Comparison of ENCODE assay signal across 15 cellular contexts in genomic region chr14:26589998-26590397, GRCh38. TPM values are rescaled to one million over a fixed set of nuclear protein-coding genes. Genes with fewer than 3 reads are reported as not detected.
"Had no signal": no experiment of that assay in that cellular context is flagged by ENCODE, and none has a peak within 500 bp of the region (broad histone marks: within the 10 kb centered on the region; RNA-seq: fewer than 3 reads in every experiment).

No MANE protein-coding gene starts in this region.

- H3K9me3 ChIP-seq: heart right ventricle, lower lobe of right lung, sigmoid colon, spleen, thyroid gland had no signal

- H3K36me3 ChIP-seq: brain microvascular endothelial cell, heart right ventricle, lower lobe of right lung, sigmoid colon, spleen, thyroid gland had no signal

- H3K4me1 ChIP-seq: heart right ventricle, lower lobe of right lung, spleen, thyroid gland had no signal

- H3K27me3 ChIP-seq: brain microvascular endothelial cell, heart right ventricle, sigmoid colon, spleen, thyroid gland had no signal

- H3K27ac ChIP-seq: brain microvascular endothelial cell, epithelial cell of prostate, heart right ventricle, lower lobe of right lung, sigmoid colon, spleen, thyroid gland had no signal

- ATAC-seq: heart right ventricle; left cardiac atrium; lower lobe of right lung; stimulated activated naive CD8-positive, alpha-beta T cell treated with anti-CD3 and anti-CD28 coated beads, Interleukin-15, amount 100 ng/mL, for 72 hours; T-helper 17 cell had no signal

- DNase-seq: activated B cell treated with CpG ODN at 0.5 μM for 24 hours; activated CD4-positive, alpha-beta T cell treated with anti-CD3 and anti-CD28 coated beads, Interleukin-2, amount 10 ng/mL, durations not matched to agents 7 days and 5 days; activated naive CD8-positive, alpha-beta T cell treated with anti-CD3 and anti-CD28 coated beads, Interleukin-2, amount 10 ng/mL, durations not matched to agents 7 days and 5 days; anterior cingulate cortex; brain microvascular endothelial cell; effector memory CD4-positive, alpha-beta T cell; heart right ventricle; left cardiac atrium; lower lobe of right lung; sigmoid colon; spleen; stimulated activated naive CD8-positive, alpha-beta T cell treated with anti-CD3 and anti-CD28 coated beads, Interleukin-15, amount 100 ng/mL, for 72 hours; T-helper 17 cell; thyroid gland had no signal

- H3K4me3 ChIP-seq: heart right ventricle, lower lobe of right lung, sigmoid colon, spleen, thyroid gland had no signal

RNA-seq across cellular contexts. Expression of gene NOVA1, which starts 7.8 kb away (rescaled TPM):
- total RNA-seq: activated B cell treated with CpG ODN at 0.5 μM for 24 hours; activated CD4-positive, alpha-beta T cell treated with anti-CD3 and anti-CD28 coated beads, Interleukin-2, amount 10 ng/mL, durations not matched to agents 7 days and 5 days had no signal
